In genomic region chr17:7997186-7997585, GRCh38 we compare ENCODE assay signal across 9 cellular contexts. TPM values are rescaled to one million over a fixed set of nuclear protein-coding genes. Genes with fewer than 3 reads are reported as not detected.
A peak's percentile ranks its signal among the peaks of the same experiment; 100 is the strongest.
DNase-seq lines count a peak whose midpoint lies in the region; ATAC-seq and TF ChIP-seq lines count a peak whose summit lies in the region.
"Had no signal": no experiment of that assay in that cellular context is flagged by ENCODE, and none has a peak within 500 bp of the region (broad histone marks: within the 10 kb centered on the region; RNA-seq: fewer than 3 reads in every experiment).

No MANE protein-coding gene starts in this region.

- no peaks in the 10 kb centered on the region for H3K36me3 ChIP-seq in lower lobe of right lung

- no peaks in the 10 kb centered on the region for H3K9me3 Mint-ChIP-seq in activated CD4-positive, alpha-beta T cell treated with anti-CD3 and anti-CD28 coated beads for 36 hours (ENCODE audit: low read depth)
- H3K9me3 Mint-ChIP-seq in glutamatergic neuron (ENCODE audit: unreplicated experiment): peaks cover 2% of the 10 kb centered on the region
- H3K9me3 Mint-ChIP-seq: activated B cell treated with CpG ODN at 0.5 μM for 24 hours had no signal

- H3K4me3 Mint-ChIP-seq in activated CD4-positive, alpha-beta T cell treated with anti-CD3 and anti-CD28 coated beads for 36 hours: no peak overlapping the region
- no peak overlapping the region for H3K4me3 Mint-ChIP-seq in glutamatergic neuron (ENCODE audit: unreplicated experiment)
- H3K4me3 Mint-ChIP-seq: activated B cell treated with CpG ODN at 0.5 μM for 24 hours had no signal

- H3K36me3 Mint-ChIP-seq in activated CD4-positive, alpha-beta T cell treated with anti-CD3 and anti-CD28 coated beads for 36 hours (ENCODE audit: low read depth): no peaks in the 10 kb centered on the region
- no peaks in the 10 kb centered on the region for H3K36me3 Mint-ChIP-seq in glutamatergic neuron (ENCODE audit: unreplicated experiment)

- ATAC-seq in activated CD4-positive, alpha-beta T cell treated with anti-CD3 and anti-CD28 coated beads for 36 hours: peak; percentile 82
- peak; percentile 76 to 81 for ATAC-seq in lower lobe of right lung
- ATAC-seq in GM19328 (IDR thresholded peaks at IDR 0.05; ENCODE audit: unreplicated experiment): no peak

- in situ Hi-C loops in astrocyte of the cerebellum (cut with HindIII; ENCODE audit: low sequenced_read_pairs): no loop called here

- peaks cover under 1% of the 10 kb centered on the region for H3K4me1 ChIP-seq in lower lobe of right lung

- H3K27me3 ChIP-seq in lower lobe of right lung (ENCODE audit: low read depth): peaks cover 22% of the 10 kb centered on the region

- H3K9me3 ChIP-seq in lower lobe of right lung: no peaks in the 10 kb centered on the region

- H3K4me3 ChIP-seq in astrocyte of the cerebellum (ENCODE audit: low read depth, low read length): no peak overlapping the region
- no peak overlapping the region for H3K4me3 ChIP-seq in lower lobe of right lung

- intact Hi-C loops in activated CD4-positive, alpha-beta T cell treated with anti-CD3 and anti-CD28 coated beads for 36 hours (cut with DNase I, micrococcal nuclease): loop anchor here in 1 of 2 experiments (5.0 kb wide), 1 partner anchor 45 kb away; no protein-coding TSS in a partner anchor
- intact Hi-C loops in lower lobe of right lung (cut with DNase I): no loop called here

- TF ChIP-seq CTCF in astrocyte of the cerebellum (IDR thresholded peaks at IDR 0.05; ENCODE audit: low read depth, low read length, missing control alignments) (peak; percentile 37), lower lobe of right lung (IDR thresholded peaks at IDR 0.05) (peak; percentile 37), glutamatergic neuron (IDR thresholded peaks at IDR 0.05; ENCODE audit: partially characterized antibody, unreplicated experiment) (no peak)

- peaks cover 21% of the 10 kb centered on the region for H3K27me3 Mint-ChIP-seq in activated CD4-positive, alpha-beta T cell treated with anti-CD3 and anti-CD28 coated beads for 36 hours
- H3K27me3 Mint-ChIP-seq in glutamatergic neuron (ENCODE audit: unreplicated experiment): peaks cover 4% of the 10 kb centered on the region

- DNase-seq in activated CD4-positive, alpha-beta T cell treated with anti-CD3 and anti-CD28 coated beads for 36 hours: peak; percentile 75
- DNase-seq in activated CD4-positive, alpha-beta T cell treated with anti-CD3 and anti-CD28 coated beads for 1 hour: no peak
- DNase-seq in NCI-H748 treated with DMSO at 0.1 percent for 48 hours (lab: John Stamatoyannopoulos, UW): peak; percentile 21
- DNase-seq in astrocyte of the cerebellum (ENCODE audit: low read depth): no peak
- DNase-seq in lower lobe of right lung: no peak
- no peak for DNase-seq in glutamatergic neuron
- DNase-seq in middle frontal gyrus (ENCODE audit: extremely low spot score, low spot score): no peak
- DNase-seq: activated B cell treated with CpG ODN at 0.5 μM for 24 hours had no signal

- H3K27ac Mint-ChIP-seq in activated CD4-positive, alpha-beta T cell treated with anti-CD3 and anti-CD28 coated beads for 36 hours: no peak overlapping the region
- no peak overlapping the region for H3K27ac Mint-ChIP-seq in glutamatergic neuron (ENCODE audit: unreplicated experiment)
- H3K27ac Mint-ChIP-seq: activated B cell treated with CpG ODN at 0.5 μM for 24 hours had no signal

- CTCF ChIA-PET in activated CD4-positive, alpha-beta T cell treated with anti-CD3 and anti-CD28 coated beads for 36 hours (lab: Charles Lee): interaction anchor here (0.6 to 1.5 kb wide), 20 partner anchors 8 to 317 kb away, joined by 3 to 9 read pairs (median 4); partner anchors contain the start of genes CNTROB and TRAPPC1

- POLR2A ChIA-PET in activated CD4-positive, alpha-beta T cell treated with anti-CD3 and anti-CD28 coated beads for 36 hours (lab: Charles Lee): no interaction called here

- no peak overlapping the region for H3K27ac ChIP-seq in lower lobe of right lung

- H3K4me1 Mint-ChIP-seq in activated CD4-positive, alpha-beta T cell treated with anti-CD3 and anti-CD28 coated beads for 36 hours: peaks cover 6% of the 10 kb centered on the region
- H3K4me1 Mint-ChIP-seq in glutamatergic neuron (ENCODE audit: low read depth, unreplicated experiment): no peaks in the 10 kb centered on the region

RNA-seq across cellular contexts. Expression of gene GUCY2D, which starts 5.2 kb away (rescaled TPM):
- total RNA-seq in activated CD4-positive, alpha-beta T cell treated with anti-CD3 and anti-CD28 coated beads for 36 hours: not detected
- total RNA-seq in lower lobe of right lung (3.1 TPM), glutamatergic neuron (ENCODE audit: unreplicated experiment) (not detected)
- total RNA-seq: activated B cell treated with CpG ODN at 0.5 μM for 24 hours had no signal

RNA-seq across cellular contexts. Expression of gene ALOX15B, which starts 41.7 kb away (rescaled TPM):
- total RNA-seq in activated CD4-positive, alpha-beta T cell treated with anti-CD3 and anti-CD28 coated beads for 36 hours: under 1 TPM; 0.09 to 0.18 TPM
- 53.5 TPM for total RNA-seq in lower lobe of right lung
- not detected for total RNA-seq in glutamatergic neuron (ENCODE audit: unreplicated experiment)
- total RNA-seq: activated B cell treated with CpG ODN at 0.5 μM for 24 hours had no signal

Comparison
In these comparisons a context has a peak if more than half of its experiments do, and no peak if none do; other contexts are left out.
1. DNase-seq: peak in activated CD4-positive, alpha-beta T cell treated with anti-CD3 and anti-CD28 coated beads for 36 hours (single experiment) and NCI-H748 treated with DMSO at 0.1 percent for 48 hours (single experiment); none in activated CD4-positive, alpha-beta T cell treated with anti-CD3 and anti-CD28 coated beads for 1 hour (single experiment), astrocyte of the cerebellum (single experiment), lower lobe of right lung (single experiment), glutamatergic neuron (single experiment) and middle frontal gyrus (single experiment).
2. RNA of gene ALOX15B, which starts 41.7 kb away (total RNA-seq): 53.5 TPM in lower lobe of right lung (single experiment); 0.09 to 0.18 TPM in activated CD4-positive, alpha-beta T cell treated with anti-CD3 and anti-CD28 coated beads for 36 hours and not detected in glutamatergic neuron (single experiment); every median in the first group is over 10 times any median in the second.